In the genomic region with DNA sequence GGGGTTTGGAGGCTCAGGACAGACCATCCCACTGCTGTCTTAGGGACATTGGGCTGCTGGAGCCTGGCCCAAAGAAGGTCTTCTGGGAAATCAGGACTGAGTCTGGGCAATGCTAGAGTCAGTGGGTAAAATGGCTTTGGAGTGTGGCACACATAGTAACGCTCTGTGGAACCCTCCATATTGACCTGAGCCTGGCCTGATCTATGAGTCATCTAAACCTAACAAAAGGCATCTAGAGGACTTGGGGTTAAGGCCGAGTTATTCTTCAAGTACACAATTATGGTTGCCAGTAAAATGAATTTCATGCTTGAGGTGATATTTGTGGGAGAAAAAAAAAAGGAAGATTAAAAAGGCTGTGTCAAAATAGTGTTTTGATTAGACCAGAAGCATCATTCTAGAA, we compare ENCODE assay signal across 1 cellular context.
TF ChIP-seq lines count a peak whose summit lies in the region.

No MANE protein-coding gene starts in this region.

TF ChIP-seq in GM12878, 131 proteins besides CTCF, POLR2A, EP300 and RAD21 (continued from another document):
- TF ChIP-seq, protein P1, sequence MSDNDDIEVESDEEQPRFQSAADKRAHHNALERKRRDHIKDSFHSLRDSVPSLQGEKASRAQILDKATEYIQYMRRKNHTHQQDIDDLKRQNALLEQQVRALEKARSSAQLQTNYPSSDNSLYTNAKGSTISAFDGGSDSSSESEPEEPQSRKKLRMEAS (IDR thresholded peaks at IDR 0.05; ENCODE audit: low read depth, low read length), result no peak
- no peak for TF ChIP-seq CBX5 (IDR thresholded peaks at IDR 0.05; ENCODE audit: low read depth)
- TF ChIP-seq HDAC2 (IDR thresholded peaks at IDR 0.05), result no peak
- no peak for TF ChIP-seq TCF12 (IDR thresholded peaks at IDR 0.05; ENCODE audit: low read depth, low read length)
- TF ChIP-seq DPF2 (IDR thresholded peaks at IDR 0.05), result no peak
- TF ChIP-seq POLR2AphosphoS2 (IDR thresholded peaks at IDR 0.05; ENCODE audit: low read depth, low read length), result no peak
- no peak for TF ChIP-seq FOS (IDR thresholded peaks at IDR 0.05; ENCODE audit: borderline replicate concordance, extremely low read depth, insufficient read length)
- TF ChIP-seq MTA2 (IDR thresholded peaks at IDR 0.05; ENCODE audit: low read depth), result no peak
- TF ChIP-seq, protein P2, sequence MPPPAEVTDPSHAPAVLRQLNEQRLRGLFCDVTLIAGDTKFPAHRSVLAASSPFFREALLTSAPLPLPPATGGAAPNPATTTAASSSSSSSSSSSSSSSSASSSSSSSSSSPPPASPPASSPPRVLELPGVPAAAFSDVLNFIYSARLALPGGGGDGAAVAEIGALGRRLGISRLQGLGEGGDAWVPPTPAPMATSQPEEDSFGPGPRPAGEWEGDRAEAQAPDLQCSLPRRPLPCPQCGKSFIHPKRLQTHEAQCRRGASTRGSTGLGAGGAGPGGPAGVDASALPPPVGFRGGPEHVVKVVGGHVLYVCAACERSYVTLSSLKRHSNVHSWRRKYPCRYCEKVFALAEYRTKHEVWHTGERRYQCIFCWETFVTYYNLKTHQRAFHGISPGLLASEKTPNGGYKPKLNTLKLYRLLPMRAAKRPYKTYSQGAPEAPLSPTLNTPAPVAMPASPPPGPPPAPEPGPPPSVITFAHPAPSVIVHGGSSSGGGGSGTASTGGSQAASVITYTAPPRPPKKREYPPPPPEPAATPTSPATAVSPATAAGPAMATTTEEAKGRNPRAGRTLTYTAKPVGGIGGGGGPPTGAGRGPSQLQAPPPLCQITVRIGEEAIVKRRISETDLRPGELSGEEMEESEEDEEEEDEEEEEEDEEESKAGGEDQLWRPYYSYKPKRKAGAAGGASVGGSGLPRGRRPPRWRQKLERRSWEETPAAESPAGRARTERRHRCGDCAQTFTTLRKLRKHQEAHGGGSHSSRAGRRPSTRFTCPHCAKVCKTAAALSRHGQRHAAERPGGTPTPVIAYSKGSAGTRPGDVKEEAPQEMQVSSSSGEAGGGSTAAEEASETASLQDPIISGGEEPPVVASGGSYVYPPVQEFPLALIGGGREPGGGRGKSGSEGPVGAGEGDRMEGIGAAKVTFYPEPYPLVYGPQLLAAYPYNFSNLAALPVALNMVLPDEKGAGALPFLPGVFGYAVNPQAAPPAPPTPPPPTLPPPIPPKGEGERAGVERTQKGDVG (CRISPR knock-in tag; IDR thresholded peaks at IDR 0.05), result no peak
- no peak for TF ChIP-seq SREBF2 (IDR thresholded peaks at IDR 0.05; ENCODE audit: low read length)
- TF ChIP-seq, protein P3, sequence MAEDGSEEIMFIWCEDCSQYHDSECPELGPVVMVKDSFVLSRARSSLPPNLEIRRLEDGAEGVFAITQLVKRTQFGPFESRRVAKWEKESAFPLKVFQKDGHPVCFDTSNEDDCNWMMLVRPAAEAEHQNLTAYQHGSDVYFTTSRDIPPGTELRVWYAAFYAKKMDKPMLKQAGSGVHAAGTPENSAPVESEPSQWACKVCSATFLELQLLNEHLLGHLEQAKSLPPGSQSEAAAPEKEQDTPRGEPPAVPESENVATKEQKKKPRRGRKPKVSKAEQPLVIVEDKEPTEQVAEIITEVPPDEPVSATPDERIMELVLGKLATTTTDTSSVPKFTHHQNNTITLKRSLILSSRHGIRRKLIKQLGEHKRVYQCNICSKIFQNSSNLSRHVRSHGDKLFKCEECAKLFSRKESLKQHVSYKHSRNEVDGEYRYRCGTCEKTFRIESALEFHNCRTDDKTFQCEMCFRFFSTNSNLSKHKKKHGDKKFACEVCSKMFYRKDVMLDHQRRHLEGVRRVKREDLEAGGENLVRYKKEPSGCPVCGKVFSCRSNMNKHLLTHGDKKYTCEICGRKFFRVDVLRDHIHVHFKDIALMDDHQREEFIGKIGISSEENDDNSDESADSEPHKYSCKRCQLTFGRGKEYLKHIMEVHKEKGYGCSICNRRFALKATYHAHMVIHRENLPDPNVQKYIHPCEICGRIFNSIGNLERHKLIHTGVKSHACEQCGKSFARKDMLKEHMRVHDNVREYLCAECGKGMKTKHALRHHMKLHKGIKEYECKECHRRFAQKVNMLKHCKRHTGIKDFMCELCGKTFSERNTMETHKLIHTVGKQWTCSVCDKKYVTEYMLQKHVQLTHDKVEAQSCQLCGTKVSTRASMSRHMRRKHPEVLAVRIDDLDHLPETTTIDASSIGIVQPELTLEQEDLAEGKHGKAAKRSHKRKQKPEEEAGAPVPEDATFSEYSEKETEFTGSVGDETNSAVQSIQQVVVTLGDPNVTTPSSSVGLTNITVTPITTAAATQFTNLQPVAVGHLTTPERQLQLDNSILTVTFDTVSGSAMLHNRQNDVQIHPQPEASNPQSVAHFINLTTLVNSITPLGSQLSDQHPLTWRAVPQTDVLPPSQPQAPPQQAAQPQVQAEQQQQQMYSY (CRISPR knock-in tag; IDR thresholded peaks at IDR 0.05), result no peak
- no peak for TF ChIP-seq NR2C1 (IDR thresholded peaks at IDR 0.05)
- no peak for TF ChIP-seq ESRRA (IDR thresholded peaks at IDR 0.05; ENCODE audit: low read length)
TF ChIP-seq in GM12878: peak in this region for 0.
